Comparison of ENCODE assay signal across 13 cellular contexts in the genomic region with DNA sequence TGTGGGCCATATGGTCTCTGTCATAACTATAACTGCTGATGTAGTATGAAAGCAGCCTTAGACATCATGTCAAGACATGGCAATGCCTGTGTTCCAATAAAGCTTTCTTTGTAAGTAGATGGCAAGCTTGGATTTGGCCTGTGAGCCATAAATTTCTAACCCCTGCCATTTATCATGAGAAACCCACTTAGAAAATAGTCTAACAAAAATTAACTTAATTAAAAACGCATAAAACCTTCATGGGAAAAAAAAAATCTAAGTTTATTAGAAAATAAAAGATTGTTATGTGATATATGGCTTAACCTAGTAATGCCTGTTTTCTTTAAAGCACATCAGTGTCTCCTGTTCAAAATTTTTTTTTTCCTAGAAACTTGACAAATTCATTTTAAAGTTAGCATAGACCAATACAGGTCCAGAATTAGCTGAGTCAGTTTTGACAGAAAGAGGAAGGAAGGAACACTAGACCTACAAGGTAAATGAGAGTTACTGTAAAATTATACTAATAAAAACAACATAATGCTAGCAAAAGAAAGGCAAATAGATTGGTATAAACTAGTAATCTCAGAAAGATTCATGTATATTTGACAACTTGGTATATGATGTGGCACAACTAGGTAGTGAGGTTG.
"Had no signal": no experiment of that assay in that cellular context is flagged by ENCODE, and none has a peak within 500 bp of the region (broad histone marks: within the 10 kb centered on the region; RNA-seq: fewer than 3 reads in every experiment).

No MANE protein-coding gene starts in this region.

- H3K4me3 ChIP-seq: colonic mucosa, ovary had no signal

- DNase-seq: activated CD4-positive, alpha-beta memory T cell treated with anti-CD3 and anti-CD28 coated beads, Interleukin-2, amount 10 ng/mL, durations not matched to agents 7 days and 5 days; activated CD4-positive, alpha-beta T cell treated with anti-CD3 and anti-CD28 coated beads for 36 hours; activated naive CD4-positive, alpha-beta T cell treated with Interleukin-2 at 50 U/mL for 16 hours; caudate nucleus; colonic mucosa; effector CD4-positive, alpha-beta T cell; kidney; mesendoderm; nephron progenitor cell; ovary; stimulated activated CD4-positive, alpha-beta T cell treated with anti-CD3 and anti-CD28 coated beads, Interleukin-2, amount 100 ng/mL, for 48 hours; stimulated activated naive CD4-positive, alpha-beta T cell treated with Interleukin-2 at 50 U/mL for 16 hours had no signal

- H3K36me3 ChIP-seq: colonic mucosa, ovary had no signal

- H3K4me1 ChIP-seq: colonic mucosa had no signal

- H3K9me3 ChIP-seq: colonic mucosa, ovary had no signal

- H3K27ac ChIP-seq: colonic mucosa, ovary, VCaP had no signal

- ATAC-seq: activated CD4-positive, alpha-beta T cell treated with anti-CD3 and anti-CD28 coated beads for 36 hours had no signal

- H3K27me3 ChIP-seq: colonic mucosa, ovary had no signal
